ENCODE assay signal across 8 cellular contexts in the genomic region with DNA sequence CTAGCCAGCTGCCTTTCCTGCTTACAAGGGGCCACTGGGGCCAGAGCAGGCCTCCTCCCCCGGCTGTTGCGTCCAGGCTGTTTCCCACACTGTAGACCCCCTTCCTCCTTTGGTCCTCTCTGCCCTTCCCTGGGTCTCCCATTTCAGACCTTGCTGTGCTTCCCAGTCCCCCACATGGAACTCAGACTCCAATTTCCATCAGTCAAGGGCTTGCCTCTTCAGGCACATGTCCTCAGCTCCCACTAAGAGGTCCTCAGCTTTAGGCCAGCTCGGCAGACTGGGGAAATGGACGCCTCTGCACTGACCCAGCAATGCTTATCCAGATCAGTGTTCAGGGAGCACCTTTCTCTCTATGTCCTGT.
DNase-seq lines count a peak whose midpoint lies in the region; ATAC-seq and TF ChIP-seq lines count a peak whose summit lies in the region.

No MANE protein-coding gene starts in this region.

- H3K4me3 ChIP-seq in brain microvascular endothelial cell (ENCODE audit: low read depth, low read length), result peak overlapping the region; percentile 53

- in situ Hi-C loops in brain microvascular endothelial cell (cut with HindIII; ENCODE audit: low pct_ligation_motif_present, low sequenced_read_pairs), result no loop called here

- TF ChIP-seq CTCF in brain microvascular endothelial cell (IDR thresholded peaks at IDR 0.05; ENCODE audit: low read depth, low read length, missing control alignments), result no peak

- no peak for ATAC-seq in natural killer cell treated with Interleukin-12 subunit alpha and Interleukin-12 subunit beta and Interleukin-15 and Interleukin-18, amount 100 ng/mL, for 72 hours
- ATAC-seq in HG03108 (IDR thresholded peaks at IDR 0.05; ENCODE audit: unreplicated experiment) (no peak), GM18870 (IDR thresholded peaks at IDR 0.05; ENCODE audit: unreplicated experiment) (no peak), GM21515 (IDR thresholded peaks at IDR 0.05; ENCODE audit: unreplicated experiment) (no peak)

- peak overlapping the region; percentile 83 for H3K4me3 Mint-ChIP-seq in natural killer cell treated with Interleukin-12 subunit alpha and Interleukin-12 subunit beta and Interleukin-15 and Interleukin-18, amount 100 ng/mL, for 72 hours

- no peaks in the 10 kb centered on the region for H3K27me3 ChIP-seq in brain microvascular endothelial cell (replicated peaks)

- peak overlapping the region; percentile 99 to 100 for H3K27ac Mint-ChIP-seq in natural killer cell treated with Interleukin-12 subunit alpha and Interleukin-12 subunit beta and Interleukin-15 and Interleukin-18, amount 100 ng/mL, for 72 hours

- no peaks in the 10 kb centered on the region for H3K9me3 Mint-ChIP-seq in natural killer cell treated with Interleukin-12 subunit alpha and Interleukin-12 subunit beta and Interleukin-15 and Interleukin-18, amount 100 ng/mL, for 72 hours

- H3K4me1 Mint-ChIP-seq in natural killer cell treated with Interleukin-12 subunit alpha and Interleukin-12 subunit beta and Interleukin-15 and Interleukin-18, amount 100 ng/mL, for 72 hours (ENCODE audit: low read depth in 2 of 2), result peaks cover 24 to 25% of the 10 kb centered on the region in 2 donors

- no peaks in the 10 kb centered on the region for H3K36me3 ChIP-seq in brain microvascular endothelial cell (replicated peaks)

- DNase-seq in stimulated activated CD4-positive, alpha-beta T cell treated with anti-CD3 and anti-CD28 coated beads, Interleukin-12 subunit alpha, Interleukin-12 subunit beta, amount 100 ng/mL, for 4 hours, result peak; percentile 11
- DNase-seq in stimulated activated CD4-positive, alpha-beta T cell treated with anti-CD3 and anti-CD28 coated beads, Interleukin-4, amount 100 ng/mL, for 24 hours, result no peak
- DNase-seq in brain microvascular endothelial cell, result no peak
- no peak for DNase-seq in natural killer cell treated with Interleukin-12 subunit alpha and Interleukin-12 subunit beta and Interleukin-15 and Interleukin-18, amount 100 ng/mL, for 72 hours (ENCODE audit: low spot score)
- no peak for DNase-seq in kidney tubule cell (ENCODE audit: low spot score)

- H3K27ac ChIP-seq in brain microvascular endothelial cell, result peak overlapping the region; percentile 87

- H3K36me3 Mint-ChIP-seq in natural killer cell treated with Interleukin-12 subunit alpha and Interleukin-12 subunit beta and Interleukin-15 and Interleukin-18, amount 100 ng/mL, for 72 hours, result peaks cover 5% of the 10 kb centered on the region

- peaks cover 5 to 6% of the 10 kb centered on the region in 2 donors for H3K27me3 Mint-ChIP-seq in natural killer cell treated with Interleukin-12 subunit alpha and Interleukin-12 subunit beta and Interleukin-15 and Interleukin-18, amount 100 ng/mL, for 72 hours
